ENCODE assay signal across 19 cellular contexts in genomic region chr4:181538435-181538834, GRCh38.
"Had no signal": no experiment of that assay in that cellular context is flagged by ENCODE, and none has a peak within 500 bp of the region (broad histone marks: within the 10 kb centered on the region; RNA-seq: fewer than 3 reads in every experiment).

No MANE protein-coding gene starts in this region.

- H3K9me3 ChIP-seq: SK-N-SH had no signal

- DNase-seq: KBM-7, NCI-H1092, NCI-H1105 treated with DMSO at 0.1 percent for 48 hours, NCI-H1417 treated with DMSO at 0.1 percent for 48 hours, NCI-H1694, NCI-H187 treated with DMSO at 0.1 percent for 48 hours, NCI-H2029 treated with DMSO at 0.1 percent for 48 hours, NCI-H2171, NCI-H226, NCI-H446, NCI-H524, NCI-H526 treated with DMSO at 0.1 percent for 48 hours, NCI-H774, Right ventricle myocardium superior, RPMI8226, SIG-M5, SK-N-SH, SW 1271, T-cell had no signal

- ATAC-seq: T-cell had no signal
